Comparison of ENCODE assay signal across 10 cellular contexts in the genomic region with DNA sequence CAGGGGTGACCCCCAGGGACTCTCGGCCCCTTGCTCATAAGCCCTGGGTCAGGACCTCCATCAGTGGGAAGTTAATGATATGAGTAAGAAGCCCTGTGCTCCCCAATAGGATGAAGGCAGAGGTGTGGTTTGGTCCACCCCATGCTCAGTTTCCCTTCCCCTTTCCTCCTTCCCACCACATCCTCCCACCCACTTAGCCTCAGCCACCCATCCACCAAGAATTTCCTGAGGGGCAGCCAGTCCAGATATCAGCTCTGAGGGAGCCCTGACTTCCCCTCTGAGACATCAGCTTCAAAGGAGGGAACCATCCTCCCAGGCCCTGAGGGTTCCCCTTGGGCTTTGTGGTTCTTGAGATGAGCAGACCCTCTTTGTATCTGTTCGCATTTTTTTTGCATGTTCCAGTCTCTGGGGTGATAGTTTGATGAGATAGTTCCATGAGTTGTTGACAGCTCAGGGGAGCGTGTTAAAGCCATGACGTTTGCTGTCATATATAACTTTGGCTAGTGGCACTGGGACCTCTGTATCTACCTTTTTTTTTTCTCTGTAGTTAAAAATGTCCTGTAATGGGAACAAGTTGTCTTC.
DNase-seq lines count a peak whose midpoint lies in the region; ATAC-seq and TF ChIP-seq lines count a peak whose summit lies in the region.
"Had no signal": no experiment of that assay in that cellular context is flagged by ENCODE, and none has a peak within 500 bp of the region (broad histone marks: within the 10 kb centered on the region; RNA-seq: fewer than 3 reads in every experiment).

No MANE protein-coding gene starts in this region.

- H3K4me3 Mint-ChIP-seq in activated T-helper 17 cell treated with anti-CD3 and anti-CD28 coated beads, Interleukin-2, amount 50 U/mL, for 72 hours: peak overlapping the region; percentile 63
- peak overlapping the region; percentile 32 for H3K4me3 Mint-ChIP-seq in stimulated activated effector memory CD8-positive, alpha-beta T cell treated with anti-CD3 and anti-CD28 coated beads, Interleukin-12 subunit alpha, Interleukin-12 subunit beta, amount 100 ng/mL, for 72 hours
- H3K4me3 Mint-ChIP-seq: brain, nephron had no signal

- peaks cover 39% of the 10 kb centered on the region for H3K4me1 Mint-ChIP-seq in activated T-helper 17 cell treated with anti-CD3 and anti-CD28 coated beads, Interleukin-2, amount 50 U/mL, for 72 hours
- peaks cover 54% of the 10 kb centered on the region for H3K4me1 Mint-ChIP-seq in stimulated activated effector memory CD8-positive, alpha-beta T cell treated with anti-CD3 and anti-CD28 coated beads, Interleukin-12 subunit alpha, Interleukin-12 subunit beta, amount 100 ng/mL, for 72 hours
- H3K4me1 Mint-ChIP-seq: brain, nephron had no signal

- DNase-seq in GM12864 (ENCODE audit: low read depth) (peak; percentile 91), dedifferentiated amniotic fluid mesenchymal stem cell (ENCODE audit: extremely low spot score) (no peak), NCI-H510A (lab: John Stamatoyannopoulos, UW) (no peak), colonic mucosa (no peak)
- peak; percentile 42 to 81 for DNase-seq in stimulated activated effector memory CD8-positive, alpha-beta T cell treated with anti-CD3 and anti-CD28 coated beads, Interleukin-12 subunit alpha, Interleukin-12 subunit beta, amount 100 ng/mL, for 72 hours (ENCODE audit: low spot score in 2 of 2)

- no peaks in the 10 kb centered on the region for H3K36me3 ChIP-seq in colonic mucosa

- no peaks in the 10 kb centered on the region for H3K27me3 Mint-ChIP-seq in activated T-helper 17 cell treated with anti-CD3 and anti-CD28 coated beads, Interleukin-2, amount 50 U/mL, for 72 hours
- H3K27me3 Mint-ChIP-seq: brain had no signal

- intact Hi-C loops in colonic mucosa (cut with DNase I): no loop called here

- H3K9me3 ChIP-seq in colonic mucosa: no peaks in the 10 kb centered on the region

- peak overlapping the region; percentile 31 for H3K27ac Mint-ChIP-seq in activated T-helper 17 cell treated with anti-CD3 and anti-CD28 coated beads, Interleukin-2, amount 50 U/mL, for 72 hours
- H3K27ac Mint-ChIP-seq in stimulated activated effector memory CD8-positive, alpha-beta T cell treated with anti-CD3 and anti-CD28 coated beads, Interleukin-12 subunit alpha, Interleukin-12 subunit beta, amount 100 ng/mL, for 72 hours: peak overlapping the region; percentile 73
- H3K27ac Mint-ChIP-seq: brain, nephron had no signal

- H3K27me3 ChIP-seq in colonic mucosa: no peaks in the 10 kb centered on the region

- H3K36me3 Mint-ChIP-seq in activated T-helper 17 cell treated with anti-CD3 and anti-CD28 coated beads, Interleukin-2, amount 50 U/mL, for 72 hours (ENCODE audit: low read depth): peaks cover 87% of the 10 kb centered on the region
- H3K36me3 Mint-ChIP-seq in stimulated activated effector memory CD8-positive, alpha-beta T cell treated with anti-CD3 and anti-CD28 coated beads, Interleukin-12 subunit alpha, Interleukin-12 subunit beta, amount 100 ng/mL, for 72 hours: peaks cover 95% of the 10 kb centered on the region
- H3K36me3 Mint-ChIP-seq: brain had no signal

- TF ChIP-seq CTCF in GM12864 (IDR thresholded peaks at IDR 0.05; ENCODE audit: low read depth, low read length, missing control alignments) (no peak), colonic mucosa (IDR thresholded peaks at IDR 0.05) (no peak)

- no peaks in the 10 kb centered on the region for H3K9me3 Mint-ChIP-seq in activated T-helper 17 cell treated with anti-CD3 and anti-CD28 coated beads, Interleukin-2, amount 50 U/mL, for 72 hours
- no peaks in the 10 kb centered on the region for H3K9me3 Mint-ChIP-seq in stimulated activated effector memory CD8-positive, alpha-beta T cell treated with anti-CD3 and anti-CD28 coated beads, Interleukin-12 subunit alpha, Interleukin-12 subunit beta, amount 100 ng/mL, for 72 hours
- H3K9me3 Mint-ChIP-seq: nephron had no signal

- H3K4me3 ChIP-seq in GM12864 (ENCODE audit: low read depth, low read length) (no peak overlapping the region), colonic mucosa (no peak overlapping the region)

- H3K27ac ChIP-seq in colonic mucosa: no peak overlapping the region

- H3K4me1 ChIP-seq in colonic mucosa: no peaks in the 10 kb centered on the region

- ATAC-seq in GM19463 (IDR thresholded peaks at IDR 0.05; ENCODE audit: unreplicated experiment) (peak; percentile 73), HG03457 (IDR thresholded peaks at IDR 0.05; ENCODE audit: unreplicated experiment) (peak; percentile 61)
- ATAC-seq in activated T-helper 17 cell treated with anti-CD3 and anti-CD28 coated beads, Interleukin-2, amount 50 U/mL, for 72 hours (replicated peaks): peak; percentile 89
- peak; percentile 93 for ATAC-seq in stimulated activated effector memory CD8-positive, alpha-beta T cell treated with anti-CD3 and anti-CD28 coated beads, Interleukin-12 subunit alpha, Interleukin-12 subunit beta, amount 100 ng/mL, for 72 hours

- no peak overlapping the region for H3K9ac ChIP-seq in colonic mucosa (ENCODE audit: low read depth in 2 of 2, low read length in 2 of 2)

Comparison
In these comparisons a context has a peak if more than half of its experiments do, and no peak if none do; other contexts are left out.
1. DNase-seq: peak in GM12864 (single experiment) and stimulated activated effector memory CD8-positive, alpha-beta T cell treated with anti-CD3 and anti-CD28 coated beads, Interleukin-12 subunit alpha, Interleukin-12 subunit beta, amount 100 ng/mL, for 72 hours (2 of 2); none in dedifferentiated amniotic fluid mesenchymal stem cell (single experiment), NCI-H510A (single experiment) and colonic mucosa (single experiment).
2. Peak in every context shown above with its lines, with median percentiles within 50 percentile points of each other: ATAC-seq.